ENCODE assay signal across 1 cellular context in the genomic region with DNA sequence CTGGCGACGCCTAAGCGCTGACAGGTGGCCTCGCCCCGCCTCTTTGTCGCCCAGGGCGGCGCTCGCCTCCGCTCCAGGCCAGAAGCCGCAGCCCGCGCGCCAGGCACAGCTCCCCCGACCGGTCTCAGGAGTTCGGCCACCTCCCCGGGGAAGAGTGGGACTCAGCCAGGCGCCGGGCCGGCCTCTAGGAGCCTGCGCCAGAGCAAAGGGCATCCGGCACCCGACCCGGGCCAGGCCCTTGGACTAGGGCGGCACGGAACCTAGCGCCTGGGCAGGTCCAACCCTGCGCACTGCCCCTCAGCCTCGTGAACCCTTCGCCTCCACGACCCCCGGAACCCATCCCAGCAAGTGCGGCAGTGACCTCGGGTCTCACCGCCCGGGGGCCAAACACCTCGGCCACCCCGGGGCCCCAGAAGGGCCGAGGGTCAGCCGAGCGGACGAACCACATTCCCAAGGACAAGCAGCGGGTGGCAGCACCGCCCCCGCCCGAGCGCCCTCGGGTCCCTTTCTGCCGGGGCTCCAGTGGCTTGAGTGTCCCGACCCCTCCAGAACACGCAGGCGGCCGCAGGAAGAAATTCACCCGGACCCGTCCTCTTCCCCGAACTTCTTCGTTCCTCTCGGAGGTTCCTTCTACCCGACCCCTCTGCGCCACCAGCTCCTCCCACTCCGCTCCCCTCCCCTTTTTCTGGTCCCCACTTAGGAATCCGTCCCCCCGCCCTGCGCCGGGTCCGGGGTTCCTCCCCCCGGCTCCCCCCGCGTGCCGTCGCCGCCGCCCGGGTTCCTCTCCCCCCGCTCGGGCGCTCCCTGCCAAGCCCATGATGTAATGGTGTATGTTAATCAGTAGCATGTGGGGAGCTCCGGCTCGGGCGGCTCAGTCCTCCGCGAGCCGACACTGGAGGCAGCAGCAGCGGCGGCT.
A peak's percentile ranks its signal among the peaks of the same experiment; 100 is the strongest.
TF ChIP-seq lines count a peak whose summit lies in the region.

No MANE protein-coding gene starts in this region.

TF ChIP-seq in HepG2, 621 proteins besides CTCF, POLR2A, EP300 and RAD21 (continued from another document and continues in another):
- TF ChIP-seq, protein P1, sequence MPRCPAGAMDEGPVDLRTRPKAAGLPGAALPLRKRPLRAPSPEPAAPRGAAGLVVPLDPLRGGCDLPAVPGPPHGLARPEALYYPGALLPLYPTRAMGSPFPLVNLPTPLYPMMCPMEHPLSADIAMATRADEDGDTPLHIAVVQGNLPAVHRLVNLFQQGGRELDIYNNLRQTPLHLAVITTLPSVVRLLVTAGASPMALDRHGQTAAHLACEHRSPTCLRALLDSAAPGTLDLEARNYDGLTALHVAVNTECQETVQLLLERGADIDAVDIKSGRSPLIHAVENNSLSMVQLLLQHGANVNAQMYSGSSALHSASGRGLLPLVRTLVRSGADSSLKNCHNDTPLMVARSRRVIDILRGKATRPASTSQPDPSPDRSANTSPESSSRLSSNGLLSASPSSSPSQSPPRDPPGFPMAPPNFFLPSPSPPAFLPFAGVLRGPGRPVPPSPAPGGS (CRISPR knock-in tag; IDR thresholded peaks at IDR 0.05): peak; percentile 91; the same call in 1 of the 2 replicates
- TF ChIP-seq ZNF782 (CRISPR knock-in tag; IDR thresholded peaks at IDR 0.05; ENCODE audit: borderline replicate concordance) (peak; percentile 53; the same call in 1 of the 2 replicates), ZNF20 (CRISPR knock-in tag; IDR thresholded peaks at IDR 0.05) (0 out of 2 replicates have a peak, but pooled peaks have one; percentile 12), ARNTL (CRISPR knock-in tag; IDR thresholded peaks at IDR 0.05) (peak; percentile 70), TSC22D2 (CRISPR knock-in tag; IDR thresholded peaks at IDR 0.05; ENCODE audit: borderline replicate concordance) (peak; percentile 16; the same call in 1 of the 2 replicates), ZC3H4 (CRISPR knock-in tag; IDR thresholded peaks at IDR 0.05; ENCODE audit: borderline replicate concordance) (no peak), ZNF709 (CRISPR knock-in tag; IDR thresholded peaks at IDR 0.05) (no peak), ATF7-NPFF (CRISPR knock-in tag; IDR thresholded peaks at IDR 0.05; ENCODE audit: low read depth) (peak; percentile 19; the same call in 1 of the 2 replicates), ZNF510 (CRISPR knock-in tag; IDR thresholded peaks at IDR 0.05; ENCODE audit: low read depth) (0 out of 2 replicates have a peak, but pooled peaks have one; percentile 67), SNRNP70 (IDR thresholded peaks at IDR 0.05; ENCODE audit: low read depth, low read length) (no peak), ZNF713 (CRISPR knock-in tag; IDR thresholded peaks at IDR 0.05) (no peak), ZNF883 (CRISPR knock-in tag; IDR thresholded peaks at IDR 0.05; ENCODE audit: not compliant biosample characterization) (peak; percentile 82), NFATC3 (CRISPR knock-in tag; IDR thresholded peaks at IDR 0.05) (no peak; the same call in 1 of the 2 replicates), MTA3 (CRISPR knock-in tag; IDR thresholded peaks at IDR 0.05) (no peak), NFIC (IDR thresholded peaks at IDR 0.05; ENCODE audit: low read length) (no peak), MIXL1 (CRISPR knock-in tag; IDR thresholded peaks at IDR 0.05) (peak; percentile 70; the same call in 1 of the 2 replicates), ARHGAP35 (CRISPR knock-in tag; IDR thresholded peaks at IDR 0.05; ENCODE audit: borderline replicate concordance) (no peak), RBM39 (IDR thresholded peaks at IDR 0.05; ENCODE audit: low read depth, low read length, poor library complexity, severe bottlenecking) (peak; percentile 31), RFXAP (CRISPR knock-in tag; IDR thresholded peaks at IDR 0.05; ENCODE audit: borderline replicate concordance) (peak; percentile 80), ZNF138 (CRISPR knock-in tag; IDR thresholded peaks at IDR 0.05; ENCODE audit: low read depth) (no peak), NBN (conservative IDR thresholded peaks at IDR 0.05) (no peak), HNF4A (CRISPR knock-in tag; IDR thresholded peaks at IDR 0.05) (peak; percentile 72), ZFP36L1 (CRISPR knock-in tag; IDR thresholded peaks at IDR 0.05) (peak; percentile 69; the same call in 1 of the 2 replicates), ATM (IDR thresholded peaks at IDR 0.05; ENCODE audit: borderline replicate concordance) (no peak), FOXK2 (IDR thresholded peaks at IDR 0.05) (no peak), KDM6A (CRISPR knock-in tag; IDR thresholded peaks at IDR 0.05; ENCODE audit: low read depth) (peak; percentile 16; the same call in 1 of the 2 replicates), HOXA3 (CRISPR knock-in tag; IDR thresholded peaks at IDR 0.05) (peak; percentile 38), ZNF816 (CRISPR knock-in tag; IDR thresholded peaks at IDR 0.05; ENCODE audit: borderline replicate concordance) (0 out of 2 replicates have a peak, but pooled peaks have one; percentile 24), ZNF670 (CRISPR knock-in tag; IDR thresholded peaks at IDR 0.05; ENCODE audit: borderline replicate concordance) (0 out of 2 replicates have a peak, but pooled peaks have one; percentile 35), HNRNPL (IDR thresholded peaks at IDR 0.05; ENCODE audit: low read depth, low read length) (peak; percentile 89; the same call in 1 of the 2 replicates), GTF3A (CRISPR knock-in tag; conservative IDR thresholded peaks at IDR 0.05) (no peak), ZNF354B (CRISPR knock-in tag; IDR thresholded peaks at IDR 0.05) (0 out of 2 replicates have a peak, but pooled peaks have one; percentile 82), SATB2 (CRISPR knock-in tag; IDR thresholded peaks at IDR 0.05) (no peak; the same call in 1 of the 2 replicates), THYN1 (CRISPR knock-in tag; IDR thresholded peaks at IDR 0.05; ENCODE audit: borderline replicate concordance, low read depth) (no peak), GLI4 (CRISPR knock-in tag; IDR thresholded peaks at IDR 0.05; ENCODE audit: borderline replicate concordance) (peak; percentile 32; the same call in 1 of the 2 replicates), ZNF720 (CRISPR knock-in tag; IDR thresholded peaks at IDR 0.05) (no peak), FOXA3 (CRISPR knock-in tag; IDR thresholded peaks at IDR 0.05) (peak; percentile 11; the same call in 1 of the 2 replicates), FOXO1 (CRISPR knock-in tag; IDR thresholded peaks at IDR 0.05) (peak; percentile 18; the same call in 1 of the 2 replicates), ARID2 (CRISPR knock-in tag; IDR thresholded peaks at IDR 0.05; ENCODE audit: borderline replicate concordance) (no peak), ZNF775 (CRISPR knock-in tag; IDR thresholded peaks at IDR 0.05; ENCODE audit: borderline replicate concordance) (no peak; the same call in 1 of the 2 replicates), ZNF296 (CRISPR knock-in tag; conservative IDR thresholded peaks at IDR 0.05) (no peak; the same call in 1 of the 2 replicates), AGO1 (IDR thresholded peaks at IDR 0.05; ENCODE audit: low read depth, low read length, poor library complexity, severe bottlenecking) (peak; percentile 43), HES4 (CRISPR knock-in tag; IDR thresholded peaks at IDR 0.05; ENCODE audit: borderline replicate concordance) (no peak; the same call in 1 of the 2 replicates), ZNF839 (CRISPR knock-in tag; IDR thresholded peaks at IDR 0.05; ENCODE audit: borderline replicate concordance) (peak; percentile 77; the same call in 1 of the 2 replicates), SP1 (IDR thresholded peaks at IDR 0.05) (no peak), SP1 (CRISPR knock-in tag; IDR thresholded peaks at IDR 0.05) (no peak)
- TF ChIP-seq, protein P2, sequence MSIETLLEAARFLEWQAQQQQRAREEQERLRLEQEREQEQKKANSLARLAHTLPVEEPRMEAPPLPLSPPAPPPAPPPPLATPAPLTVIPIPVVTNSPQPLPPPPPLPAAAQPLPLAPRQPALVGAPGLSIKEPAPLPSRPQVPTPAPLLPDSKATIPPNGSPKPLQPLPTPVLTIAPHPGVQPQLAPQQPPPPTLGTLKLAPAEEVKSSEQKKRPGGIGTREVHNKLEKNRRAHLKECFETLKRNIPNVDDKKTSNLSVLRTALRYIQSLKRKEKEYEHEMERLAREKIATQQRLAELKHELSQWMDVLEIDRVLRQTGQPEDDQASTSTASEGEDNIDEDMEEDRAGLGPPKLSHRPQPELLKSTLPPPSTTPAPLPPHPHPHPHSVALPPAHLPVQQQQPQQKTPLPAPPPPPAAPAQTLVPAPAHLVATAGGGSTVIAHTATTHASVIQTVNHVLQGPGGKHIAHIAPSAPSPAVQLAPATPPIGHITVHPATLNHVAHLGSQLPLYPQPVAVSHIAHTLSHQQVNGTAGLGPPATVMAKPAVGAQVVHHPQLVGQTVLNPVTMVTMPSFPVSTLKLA (IDR thresholded peaks at IDR 0.05): no peak
- TF ChIP-seq, protein P3, sequence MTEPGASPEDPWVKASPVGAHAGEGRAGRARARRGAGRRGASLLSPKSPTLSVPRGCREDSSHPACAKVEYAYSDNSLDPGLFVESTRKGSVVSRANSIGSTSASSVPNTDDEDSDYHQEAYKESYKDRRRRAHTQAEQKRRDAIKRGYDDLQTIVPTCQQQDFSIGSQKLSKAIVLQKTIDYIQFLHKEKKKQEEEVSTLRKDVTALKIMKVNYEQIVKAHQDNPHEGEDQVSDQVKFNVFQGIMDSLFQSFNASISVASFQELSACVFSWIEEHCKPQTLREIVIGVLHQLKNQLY (CRISPR knock-in tag; IDR thresholded peaks at IDR 0.05): no peak
- TF ChIP-seq, protein P4, sequence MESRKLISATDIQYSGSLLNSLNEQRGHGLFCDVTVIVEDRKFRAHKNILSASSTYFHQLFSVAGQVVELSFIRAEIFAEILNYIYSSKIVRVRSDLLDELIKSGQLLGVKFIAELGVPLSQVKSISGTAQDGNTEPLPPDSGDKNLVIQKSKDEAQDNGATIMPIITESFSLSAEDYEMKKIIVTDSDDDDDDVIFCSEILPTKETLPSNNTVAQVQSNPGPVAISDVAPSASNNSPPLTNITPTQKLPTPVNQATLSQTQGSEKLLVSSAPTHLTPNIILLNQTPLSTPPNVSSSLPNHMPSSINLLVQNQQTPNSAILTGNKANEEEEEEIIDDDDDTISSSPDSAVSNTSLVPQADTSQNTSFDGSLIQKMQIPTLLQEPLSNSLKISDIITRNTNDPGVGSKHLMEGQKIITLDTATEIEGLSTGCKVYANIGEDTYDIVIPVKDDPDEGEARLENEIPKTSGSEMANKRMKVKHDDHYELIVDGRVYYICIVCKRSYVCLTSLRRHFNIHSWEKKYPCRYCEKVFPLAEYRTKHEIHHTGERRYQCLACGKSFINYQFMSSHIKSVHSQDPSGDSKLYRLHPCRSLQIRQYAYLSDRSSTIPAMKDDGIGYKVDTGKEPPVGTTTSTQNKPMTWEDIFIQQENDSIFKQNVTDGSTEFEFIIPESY (CRISPR knock-in tag; IDR thresholded peaks at IDR 0.05): no peak
- TF ChIP-seq, protein P5, sequence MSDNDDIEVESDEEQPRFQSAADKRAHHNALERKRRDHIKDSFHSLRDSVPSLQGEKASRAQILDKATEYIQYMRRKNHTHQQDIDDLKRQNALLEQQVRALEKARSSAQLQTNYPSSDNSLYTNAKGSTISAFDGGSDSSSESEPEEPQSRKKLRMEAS (IDR thresholded peaks at IDR 0.05): peak; percentile 75
- TF ChIP-seq, protein P6, sequence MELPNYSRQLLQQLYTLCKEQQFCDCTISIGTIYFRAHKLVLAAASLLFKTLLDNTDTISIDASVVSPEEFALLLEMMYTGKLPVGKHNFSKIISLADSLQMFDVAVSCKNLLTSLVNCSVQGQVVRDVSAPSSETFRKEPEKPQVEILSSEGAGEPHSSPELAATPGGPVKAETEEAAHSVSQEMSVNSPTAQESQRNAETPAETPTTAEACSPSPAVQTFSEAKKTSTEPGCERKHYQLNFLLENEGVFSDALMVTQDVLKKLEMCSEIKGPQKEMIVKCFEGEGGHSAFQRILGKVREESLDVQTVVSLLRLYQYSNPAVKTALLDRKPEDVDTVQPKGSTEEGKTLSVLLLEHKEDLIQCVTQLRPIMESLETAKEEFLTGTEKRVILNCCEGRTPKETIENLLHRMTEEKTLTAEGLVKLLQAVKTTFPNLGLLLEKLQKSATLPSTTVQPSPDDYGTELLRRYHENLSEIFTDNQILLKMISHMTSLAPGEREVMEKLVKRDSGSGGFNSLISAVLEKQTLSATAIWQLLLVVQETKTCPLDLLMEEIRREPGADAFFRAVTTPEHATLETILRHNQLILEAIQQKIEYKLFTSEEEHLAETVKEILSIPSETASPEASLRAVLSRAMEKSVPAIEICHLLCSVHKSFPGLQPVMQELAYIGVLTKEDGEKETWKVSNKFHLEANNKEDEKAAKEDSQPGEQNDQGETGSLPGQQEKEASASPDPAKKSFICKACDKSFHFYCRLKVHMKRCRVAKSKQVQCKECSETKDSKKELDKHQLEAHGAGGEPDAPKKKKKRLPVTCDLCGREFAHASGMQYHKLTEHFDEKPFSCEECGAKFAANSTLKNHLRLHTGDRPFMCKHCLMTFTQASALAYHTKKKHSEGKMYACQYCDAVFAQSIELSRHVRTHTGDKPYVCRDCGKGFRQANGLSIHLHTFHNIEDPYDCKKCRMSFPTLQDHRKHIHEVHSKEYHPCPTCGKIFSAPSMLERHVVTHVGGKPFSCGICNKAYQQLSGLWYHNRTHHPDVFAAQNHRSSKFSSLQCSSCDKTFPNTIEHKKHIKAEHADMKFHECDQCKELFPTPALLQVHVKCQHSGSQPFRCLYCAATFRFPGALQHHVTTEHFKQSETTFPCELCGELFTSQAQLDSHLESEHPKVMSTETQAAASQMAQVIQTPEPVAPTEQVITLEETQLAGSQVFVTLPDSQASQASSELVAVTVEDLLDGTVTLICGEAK (IDR thresholded peaks at IDR 0.05): no peak
- TF ChIP-seq, protein P6 (CRISPR knock-in tag; IDR thresholded peaks at IDR 0.05): peak; percentile 80
